1 cellular context compared by ENCODE assay signal in genomic region chr22:19199479-19199878, GRCh38.
TF ChIP-seq lines count a peak whose summit lies in the region.

No MANE protein-coding gene starts in this region.

TF ChIP-seq in K562, 482 proteins besides CTCF, POLR2A, EP300 and RAD21 (continued from another document):
- no peak for TF ChIP-seq ZNF318 (IDR thresholded peaks at IDR 0.05; ENCODE audit: borderline replicate concordance in 1 of 2, low read depth in 1 of 2)
TF ChIP-seq in K562: peak in this region for 11.
